8 cellular contexts compared by ENCODE assay signal in the genomic region with DNA sequence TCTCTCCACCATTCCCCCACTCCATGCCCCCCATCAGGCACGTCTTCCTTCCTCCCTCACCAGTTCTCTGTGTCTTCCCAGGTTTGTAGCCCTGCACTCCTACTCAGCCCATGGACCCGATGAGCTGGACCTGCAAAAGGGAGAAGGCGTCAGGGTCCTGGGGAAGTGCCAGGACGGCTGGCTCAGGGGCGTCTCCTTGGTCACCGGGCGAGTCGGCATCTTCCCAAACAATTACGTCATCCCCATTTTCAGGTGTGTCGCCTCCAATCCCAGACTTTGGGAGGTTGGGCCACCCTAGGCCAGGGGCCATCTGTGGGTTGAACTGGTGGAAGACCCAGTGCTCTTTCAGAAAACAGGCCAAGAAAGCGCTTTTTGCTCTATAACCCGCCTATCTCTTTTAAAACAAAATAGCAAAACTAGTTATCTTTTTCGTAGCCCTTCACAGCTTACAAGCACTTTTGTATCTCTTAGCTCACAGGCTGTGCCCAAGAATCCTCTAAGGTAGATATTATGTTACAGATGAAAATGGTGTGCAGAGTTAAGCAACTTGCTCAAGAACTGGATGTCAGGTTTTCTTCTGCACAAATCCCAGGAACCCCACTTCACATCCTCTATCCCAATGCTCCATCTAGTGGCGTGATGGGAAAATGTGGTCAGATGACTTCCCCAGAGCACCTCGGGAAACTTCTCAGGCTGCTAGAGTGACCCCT. TPM values are rescaled to one million over a fixed set of nuclear protein-coding genes. Genes with fewer than 3 reads are reported as not detected.
DNase-seq lines count a peak whose midpoint lies in the region; ATAC-seq, FAIRE-seq and TF ChIP-seq lines count a peak whose summit lies in the region.

No MANE protein-coding gene starts in this region.

- no peaks in the 10 kb centered on the region for H3K9me3 ChIP-seq in liver (ENCODE audit: control insufficient read depth in 4 of 4, low read length in 3 of 4)

- 61% methylated on average over 15 of the region's 15 CpGs for WGBS in liver

- H3K4me3 ChIP-seq in choroid plexus epithelial cell (ENCODE audit: low read depth, low read length): no peak overlapping the region
- H3K4me3 ChIP-seq in liver (ENCODE audit: low read depth in 1 of 3, low read length in 3 of 3): no peak overlapping the region

- ATAC-seq in GM19395 (IDR thresholded peaks at IDR 0.05; ENCODE audit: unreplicated experiment): no peak
- no peak for ATAC-seq in GM21390 (IDR thresholded peaks at IDR 0.05; ENCODE audit: unreplicated experiment)

- TF ChIP-seq CTCF in choroid plexus epithelial cell (conservative IDR thresholded peaks at IDR 0.05; ENCODE audit: low read depth, low read length) (peak; percentile 89), liver (IDR thresholded peaks at IDR 0.05; ENCODE audit: low read depth, low read length, missing input control) (peak; percentile 70)

- no peak overlapping the region for H3K27ac ChIP-seq in liver (ENCODE audit: low read depth in 1 of 2, low read length in 2 of 2)

- DNase-seq in ELR (ENCODE audit: low read depth) (peak; percentile 81), HTR-8/SVneo (ENCODE audit: insufficient read length, low spot score) (peak; percentile 80), NOMO-1 treated with dmso at 0.1 percent for 144 hours (lab: John Stamatoyannopoulos, UW; ENCODE audit: unreplicated experiment) (peak; percentile 60), choroid plexus epithelial cell (ENCODE audit: low read depth) (peak; percentile 91), ureter (ENCODE audit: low spot score) (peak; percentile 64)

- H3K27me3 ChIP-seq in liver (ENCODE audit: control insufficient read depth in 4 of 4, insufficient read depth in 4 of 4, low read length in 3 of 4): no peaks in the 10 kb centered on the region

- H3K36me3 ChIP-seq in liver (ENCODE audit: control insufficient read depth in 4 of 4, insufficient read depth in 3 of 4, low read depth in 1 of 4, low read length in 3 of 4): peaks cover 0 to 8% (median 1%) of the 10 kb centered on the region in 4 donors

- FAIRE-seq in HTR-8/SVneo (lab: Jason Lieb, UNC): no peak

- H3K4me1 ChIP-seq in liver (ENCODE audit: control insufficient read depth in 4 of 4, insufficient read depth in 4 of 4, low read length in 3 of 4): peaks cover 0 to 17% (median 3%) of the 10 kb centered on the region in 4 donors

- no peak overlapping the region for H3K9ac ChIP-seq in liver (ENCODE audit: low read depth in 1 of 2, low read length in 2 of 2)

- TF ChIP-seq RAD21 in liver (IDR thresholded peaks at IDR 0.05): peak; percentile 96 to 99

TF ChIP-seq in liver, 16 proteins besides CTCF, POLR2A, EP300 and RAD21:
- TF ChIP-seq, protein P1, sequence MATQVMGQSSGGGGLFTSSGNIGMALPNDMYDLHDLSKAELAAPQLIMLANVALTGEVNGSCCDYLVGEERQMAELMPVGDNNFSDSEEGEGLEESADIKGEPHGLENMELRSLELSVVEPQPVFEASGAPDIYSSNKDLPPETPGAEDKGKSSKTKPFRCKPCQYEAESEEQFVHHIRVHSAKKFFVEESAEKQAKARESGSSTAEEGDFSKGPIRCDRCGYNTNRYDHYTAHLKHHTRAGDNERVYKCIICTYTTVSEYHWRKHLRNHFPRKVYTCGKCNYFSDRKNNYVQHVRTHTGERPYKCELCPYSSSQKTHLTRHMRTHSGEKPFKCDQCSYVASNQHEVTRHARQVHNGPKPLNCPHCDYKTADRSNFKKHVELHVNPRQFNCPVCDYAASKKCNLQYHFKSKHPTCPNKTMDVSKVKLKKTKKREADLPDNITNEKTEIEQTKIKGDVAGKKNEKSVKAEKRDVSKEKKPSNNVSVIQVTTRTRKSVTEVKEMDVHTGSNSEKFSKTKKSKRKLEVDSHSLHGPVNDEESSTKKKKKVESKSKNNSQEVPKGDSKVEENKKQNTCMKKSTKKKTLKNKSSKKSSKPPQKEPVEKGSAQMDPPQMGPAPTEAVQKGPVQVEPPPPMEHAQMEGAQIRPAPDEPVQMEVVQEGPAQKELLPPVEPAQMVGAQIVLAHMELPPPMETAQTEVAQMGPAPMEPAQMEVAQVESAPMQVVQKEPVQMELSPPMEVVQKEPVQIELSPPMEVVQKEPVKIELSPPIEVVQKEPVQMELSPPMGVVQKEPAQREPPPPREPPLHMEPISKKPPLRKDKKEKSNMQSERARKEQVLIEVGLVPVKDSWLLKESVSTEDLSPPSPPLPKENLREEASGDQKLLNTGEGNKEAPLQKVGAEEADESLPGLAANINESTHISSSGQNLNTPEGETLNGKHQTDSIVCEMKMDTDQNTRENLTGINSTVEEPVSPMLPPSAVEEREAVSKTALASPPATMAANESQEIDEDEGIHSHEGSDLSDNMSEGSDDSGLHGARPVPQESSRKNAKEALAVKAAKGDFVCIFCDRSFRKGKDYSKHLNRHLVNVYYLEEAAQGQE (IDR thresholded peaks at IDR 0.05): no peak
- TF ChIP-seq EGR1 (IDR thresholded peaks at IDR 0.05; ENCODE audit: low read depth in 2 of 2) (no peak), TAF1 (conservative IDR thresholded peaks at IDR 0.05) (no peak), HNF4A (conservative IDR thresholded peaks at IDR 0.05) (no peak)
- TF ChIP-seq, protein P2, sequence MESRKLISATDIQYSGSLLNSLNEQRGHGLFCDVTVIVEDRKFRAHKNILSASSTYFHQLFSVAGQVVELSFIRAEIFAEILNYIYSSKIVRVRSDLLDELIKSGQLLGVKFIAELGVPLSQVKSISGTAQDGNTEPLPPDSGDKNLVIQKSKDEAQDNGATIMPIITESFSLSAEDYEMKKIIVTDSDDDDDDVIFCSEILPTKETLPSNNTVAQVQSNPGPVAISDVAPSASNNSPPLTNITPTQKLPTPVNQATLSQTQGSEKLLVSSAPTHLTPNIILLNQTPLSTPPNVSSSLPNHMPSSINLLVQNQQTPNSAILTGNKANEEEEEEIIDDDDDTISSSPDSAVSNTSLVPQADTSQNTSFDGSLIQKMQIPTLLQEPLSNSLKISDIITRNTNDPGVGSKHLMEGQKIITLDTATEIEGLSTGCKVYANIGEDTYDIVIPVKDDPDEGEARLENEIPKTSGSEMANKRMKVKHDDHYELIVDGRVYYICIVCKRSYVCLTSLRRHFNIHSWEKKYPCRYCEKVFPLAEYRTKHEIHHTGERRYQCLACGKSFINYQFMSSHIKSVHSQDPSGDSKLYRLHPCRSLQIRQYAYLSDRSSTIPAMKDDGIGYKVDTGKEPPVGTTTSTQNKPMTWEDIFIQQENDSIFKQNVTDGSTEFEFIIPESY (IDR thresholded peaks at IDR 0.05): no peak
- TF ChIP-seq, protein P3, sequence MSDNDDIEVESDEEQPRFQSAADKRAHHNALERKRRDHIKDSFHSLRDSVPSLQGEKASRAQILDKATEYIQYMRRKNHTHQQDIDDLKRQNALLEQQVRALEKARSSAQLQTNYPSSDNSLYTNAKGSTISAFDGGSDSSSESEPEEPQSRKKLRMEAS (IDR thresholded peaks at IDR 0.05): no peak
TF ChIP-seq in liver: peak in this region for 0.

RNA-seq across cellular contexts. Expression of a gene that starts 56.2 kb away (rescaled TPM):
- not detected for total RNA-seq in liver
- polyA plus RNA-seq in liver: under 1 TPM in 1 of 2 donors, not detected in 1; 0.28 TPM
- total RNA-seq in ureter: 1.1 TPM
